ENCODE assay signal across 2 cellular contexts in genomic region chr16:88581033-88581432, GRCh38.
TF ChIP-seq lines count a peak whose summit lies in the region.

No MANE protein-coding gene starts in this region.

TF ChIP-seq in HepG2, 621 proteins besides CTCF, POLR2A, EP300 and RAD21 (continued from another document):
- TF ChIP-seq ZNF770 (CRISPR knock-in tag; IDR thresholded peaks at IDR 0.05), result peak; percentile 47; the same call in 1 of the 2 replicates
- TF ChIP-seq ZNF335 (CRISPR knock-in tag; IDR thresholded peaks at IDR 0.05), result no peak

TF ChIP-seq in WTC11, 78 proteins besides CTCF, POLR2A, EP300 and RAD21:
- no peak for TF ChIP-seq ATF6 (CRISPR knock-in tag; IDR thresholded peaks at IDR 0.05)
- no peak for TF ChIP-seq ERG (CRISPR knock-in tag; IDR thresholded peaks at IDR 0.05)
- 0 out of 2 replicates have a peak, but pooled peaks have one; percentile 7 for TF ChIP-seq ZNF121 (CRISPR knock-in tag; IDR thresholded peaks at IDR 0.05)
